In genomic region chr16:69963312-69963711, GRCh38 we compare ENCODE assay signal across 1 cellular context. TPM values are rescaled to one million over a fixed set of nuclear protein-coding genes. Genes with fewer than 3 reads are reported as not detected.
"Had no signal": no experiment of that assay in that cellular context is flagged by ENCODE, and none has a peak within 500 bp of the region (broad histone marks: within the 10 kb centered on the region; RNA-seq: fewer than 3 reads in every experiment).

No MANE protein-coding gene starts in this region.

RNA-seq across cellular contexts. Expression of gene CLEC18A, which starts 12.2 kb away (rescaled TPM):
- total RNA-seq: H7 had no signal
